ENCODE assay signal across 9 cellular contexts in the genomic region with DNA sequence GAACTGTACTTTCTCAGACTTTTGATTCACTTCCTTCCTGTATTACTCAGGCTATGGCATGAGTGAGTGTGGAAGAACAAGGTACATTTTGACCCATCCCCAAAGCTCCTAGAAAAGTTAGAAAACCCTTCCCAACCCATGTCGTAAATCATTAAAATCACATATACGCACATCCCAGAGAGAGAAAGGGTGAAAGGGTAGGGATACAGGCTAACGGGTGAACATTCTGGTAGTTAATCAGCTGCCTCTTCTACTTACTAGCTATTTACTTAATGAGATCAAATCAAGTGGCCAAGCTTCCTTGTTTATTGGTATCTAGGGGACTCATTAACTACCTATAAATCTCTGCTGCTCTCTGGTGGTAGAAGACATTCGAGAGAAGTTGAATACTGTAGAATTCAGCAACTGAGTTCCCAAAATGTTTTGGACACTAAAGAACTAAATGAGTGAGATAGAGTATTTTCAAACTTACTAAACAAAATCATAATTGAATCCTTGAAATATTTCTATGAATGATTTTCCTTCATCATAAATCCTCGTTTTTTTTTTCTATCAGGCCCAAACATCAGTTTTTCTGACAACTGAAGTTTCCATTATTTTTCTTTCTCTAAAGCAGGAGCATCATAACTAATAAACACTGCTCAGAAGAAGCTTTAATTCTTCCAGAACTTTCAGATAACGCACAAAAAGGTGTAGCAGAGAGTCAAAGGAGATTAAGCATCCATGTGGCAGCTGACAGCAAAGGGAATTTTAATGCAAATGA.
DNase-seq lines count a peak whose midpoint lies in the region; ATAC-seq, FAIRE-seq and TF ChIP-seq lines count a peak whose summit lies in the region.
"Had no signal": no experiment of that assay in that cellular context is flagged by ENCODE, and none has a peak within 500 bp of the region (broad histone marks: within the 10 kb centered on the region; RNA-seq: fewer than 3 reads in every experiment).

No MANE protein-coding gene starts in this region.

- DNase-seq in GM12864 (ENCODE audit: low read depth) (no peak), NCI-H1930 (lab: John Stamatoyannopoulos, UW) (peak; percentile 12 to 31), GM12878 (ENCODE audit: low read depth, low spot score) (no peak), kidney glomerular epithelial cell (lab: John Stamatoyannopoulos, UW) (peak; percentile 58), aorta (no peak)
- DNase-seq in T-helper 2 cell treated with Interferon-gamma antibody and Interleukin-4, amounts not matched to agents 5 μg/mL and 100 μg/mL, for 36 hours (ENCODE audit: low spot score), result no peak
- no peak for DNase-seq in activated CD4-positive, alpha-beta T cell treated with anti-CD3 and anti-CD28 coated beads, Interleukin-2, amount 50 U/mL, for 48 hours
- DNase-seq in activated CD4-positive, CD25-positive, alpha-beta regulatory T cell treated with anti-CD3 and anti-CD28 coated beads, Interleukin-2, amount 50 U/mL, for 72 hours, result no peak

- no peaks in the 10 kb centered on the region for H4K20me1 ChIP-seq in GM12878 (ENCODE audit: control insufficient read depth, insufficient read depth)

- CTCF ChIA-PET in GM12878 (lab: Yijun Ruan, JAX), result interaction anchor here (0.9 to 1.2 kb wide), 3 partner anchors 34 to 127 kb away, joined by 3 read pairs; no protein-coding TSS in a partner anchor

- H3K4me1 ChIP-seq in GM12878 (ENCODE audit: control insufficient read depth, insufficient read depth, low read length), result no peaks in the 10 kb centered on the region
- no peaks in the 10 kb centered on the region for H3K4me1 ChIP-seq in aorta (ENCODE audit: control insufficient read depth in 1 of 2, insufficient read depth in 2 of 2, low read length in 2 of 2)

- no peaks in the 10 kb centered on the region for H3K36me3 Mint-ChIP-seq in T-helper 2 cell treated with Interferon-gamma antibody and Interleukin-4, amounts not matched to agents 5 μg/mL and 100 μg/mL, for 36 hours (ENCODE audit: low read depth)

- no peak overlapping the region for H3K9ac ChIP-seq in GM12878 (ENCODE audit: control insufficient read depth, insufficient read depth, low read length)

- H3K36me3 ChIP-seq in GM12878 (ENCODE audit: control insufficient read depth in 2 of 2, insufficient read depth in 2 of 2, low read length in 1 of 2), result no peaks in the 10 kb centered on the region
- H3K36me3 ChIP-seq in aorta (ENCODE audit: control insufficient read depth in 1 of 2, insufficient read depth in 2 of 2, low read length in 1 of 2), result no peaks in the 10 kb centered on the region

- H3K27ac ChIP-seq in GM12878 (ENCODE audit: control insufficient read depth, insufficient read depth) (no peak overlapping the region), aorta (ENCODE audit: low read depth in 1 of 2, low read length in 2 of 2) (no peak overlapping the region)
- H3K27ac ChIP-seq: skin epidermis had no signal

- H2AFZ ChIP-seq in GM12878 (ENCODE audit: control insufficient read depth, low read depth, low read length), result no peak overlapping the region

- 31% methylated on average over 6 of the region's 6 CpGs for WGBS in GM12878 (ENCODE audit: insufficient coverage, insufficient replicate concordance, low lambda C conversion rate, missing lambda C conversion rate)
- 52 to 53% methylated on average over 6 of the region's 6 CpGs for WGBS in aorta, 2 donors

- TF ChIP-seq POLR2A in GM12878 (IDR thresholded peaks at IDR 0.05; ENCODE audit: low read depth, low read length), result no peak

- H3K27me3 Mint-ChIP-seq in T-helper 2 cell treated with Interferon-gamma antibody and Interleukin-4, amounts not matched to agents 5 μg/mL and 100 μg/mL, for 36 hours (ENCODE audit: low read depth), result no peaks in the 10 kb centered on the region

- SMC1A ChIA-PET in GM12878 (lab: Charles Lee; ENCODE audit: uncharacterized antibody, unreplicated experiment), result interaction anchor here (0.6 to 1.1 kb wide), 3 partner anchors 134 to 733 kb away, joined by 3 to 4 read pairs (median 4); no protein-coding TSS in a partner anchor

- TF ChIP-seq EP300 in GM12878 (IDR thresholded peaks at IDR 0.05; ENCODE audit: borderline replicate concordance in 1 of 2, control insufficient read depth in 1 of 2, low read depth in 2 of 2, low read length in 2 of 2), result no peak

- H3K27me3 ChIP-seq in GM12878 (replicated peaks in 1 of 2; ENCODE audit: control insufficient read depth in 2 of 2, insufficient read depth in 2 of 2, low read length in 1 of 2) (no peaks in the 10 kb centered on the region), aorta (ENCODE audit: control insufficient read depth in 1 of 2, insufficient read depth in 2 of 2, low read length in 1 of 2) (no peaks in the 10 kb centered on the region)

- no peak overlapping the region for H3K4me3 Mint-ChIP-seq in T-helper 2 cell treated with Interferon-gamma antibody and Interleukin-4, amounts not matched to agents 5 μg/mL and 100 μg/mL, for 36 hours

- ATAC-seq in GM12878 (peak; percentile 49; the same call in 2 of the 3 replicates), aorta (ENCODE audit: low FRiP score) (peak; percentile 84)

- H3K9me3 Mint-ChIP-seq in T-helper 2 cell treated with Interferon-gamma antibody and Interleukin-4, amounts not matched to agents 5 μg/mL and 100 μg/mL, for 36 hours, result no peaks in the 10 kb centered on the region

- H3K9me3 ChIP-seq in GM12878 (replicated peaks; ENCODE audit: control insufficient read depth, insufficient read depth, low read length) (no peaks in the 10 kb centered on the region), aorta (ENCODE audit: control insufficient read depth, low read length) (no peaks in the 10 kb centered on the region)

- intact Hi-C loops in GM12878 (cut with micrococcal nuclease; ENCODE audit: unreplicated experiment) (loop anchor here (1.0 to 10.0 kb wide), 2 partner anchors 126 to 731 kb away; no protein-coding TSS in a partner anchor), aorta (cut with DNase I) (loop anchor here (2.0 to 10.0 kb wide), 2 partner anchors 303 to 441 kb away; no protein-coding TSS in a partner anchor)

- no peak overlapping the region for H3K4me3 ChIP-seq in GM12864 (ENCODE audit: low read depth, low read length)
- H3K4me3 ChIP-seq in GM12878, result no peak overlapping the region
- H3K4me3 ChIP-seq in aorta (ENCODE audit: low read length in 2 of 2), result no peak overlapping the region
- H3K4me3 ChIP-seq: skin epidermis had no signal

- POLR2A ChIA-PET in GM12878 (lab: Charles Lee), result interaction anchor here (0.6 kb wide), 2 partner anchors 8 to 114 kb away, joined by 3 to 5 read pairs; no protein-coding TSS in a partner anchor

- FAIRE-seq in GM12878 (lab: Jason Lieb, UNC), result no peak

- no peak overlapping the region for H3K4me2 ChIP-seq in GM12878 (ENCODE audit: control insufficient read depth, insufficient read depth)

- no peaks in the 10 kb centered on the region for H3K79me2 ChIP-seq in GM12878 (ENCODE audit: control insufficient read depth, insufficient read depth, low read length)

- H3K4me1 Mint-ChIP-seq in T-helper 2 cell treated with Interferon-gamma antibody and Interleukin-4, amounts not matched to agents 5 μg/mL and 100 μg/mL, for 36 hours (ENCODE audit: low read depth), result no peaks in the 10 kb centered on the region

- no peak overlapping the region for H3K27ac Mint-ChIP-seq in T-helper 2 cell treated with Interferon-gamma antibody and Interleukin-4, amounts not matched to agents 5 μg/mL and 100 μg/mL, for 36 hours

- peak; percentile 66 for TF ChIP-seq RAD21 in GM12878 (IDR thresholded peaks at IDR 0.05; ENCODE audit: insufficient read depth, low read depth, low read length)

- RAD21 ChIA-PET in GM12878 (lab: Charles Lee; ENCODE audit: unreplicated experiment), result interaction anchor here (0.8 kb wide), 1 partner anchor 124 kb away, joined by 3 read pairs; no protein-coding TSS in a partner anchor

- in situ Hi-C loops in GM12878 (cut with MboI), result no loop called here

- TF ChIP-seq CTCF in GM12864 (IDR thresholded peaks at IDR 0.05; ENCODE audit: low read depth, low read length, missing control alignments), result peak; percentile 9
- TF ChIP-seq CTCF in GM12878 (IDR thresholded peaks at IDR 0.05 in 2 of 3, conservative IDR thresholded peaks at IDR 0.05 in 1 of 3; ENCODE audit: control insufficient read depth in 2 of 3, extremely low read depth in 1 of 3, insufficient read depth in 1 of 3, low read depth in 3 of 3, low read length in 3 of 3), result peak in 2 of 3 experiments; percentile 13 to 35; a peak in 3 of 6 replicates

- BruUV-seq in GM12878 (replicated peaks; lab: Mats Ljungman, UMichigan), result no TSS peak

TF ChIP-seq in GM12878, 131 proteins besides CTCF, POLR2A, EP300 and RAD21:
- TF ChIP-seq, protein P1, sequence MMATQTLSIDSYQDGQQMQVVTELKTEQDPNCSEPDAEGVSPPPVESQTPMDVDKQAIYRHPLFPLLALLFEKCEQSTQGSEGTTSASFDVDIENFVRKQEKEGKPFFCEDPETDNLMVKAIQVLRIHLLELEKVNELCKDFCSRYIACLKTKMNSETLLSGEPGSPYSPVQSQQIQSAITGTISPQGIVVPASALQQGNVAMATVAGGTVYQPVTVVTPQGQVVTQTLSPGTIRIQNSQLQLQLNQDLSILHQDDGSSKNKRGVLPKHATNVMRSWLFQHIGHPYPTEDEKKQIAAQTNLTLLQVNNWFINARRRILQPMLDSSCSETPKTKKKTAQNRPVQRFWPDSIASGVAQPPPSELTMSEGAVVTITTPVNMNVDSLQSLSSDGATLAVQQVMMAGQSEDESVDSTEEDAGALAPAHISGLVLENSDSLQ (IDR thresholded peaks at IDR 0.05), result no peak
- TF ChIP-seq, protein P2, sequence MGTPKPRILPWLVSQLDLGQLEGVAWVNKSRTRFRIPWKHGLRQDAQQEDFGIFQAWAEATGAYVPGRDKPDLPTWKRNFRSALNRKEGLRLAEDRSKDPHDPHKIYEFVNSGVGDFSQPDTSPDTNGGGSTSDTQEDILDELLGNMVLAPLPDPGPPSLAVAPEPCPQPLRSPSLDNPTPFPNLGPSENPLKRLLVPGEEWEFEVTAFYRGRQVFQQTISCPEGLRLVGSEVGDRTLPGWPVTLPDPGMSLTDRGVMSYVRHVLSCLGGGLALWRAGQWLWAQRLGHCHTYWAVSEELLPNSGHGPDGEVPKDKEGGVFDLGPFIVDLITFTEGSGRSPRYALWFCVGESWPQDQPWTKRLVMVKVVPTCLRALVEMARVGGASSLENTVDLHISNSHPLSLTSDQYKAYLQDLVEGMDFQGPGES (IDR thresholded peaks at IDR 0.05), result no peak
- TF ChIP-seq SMC3 (IDR thresholded peaks at IDR 0.05; ENCODE audit: borderline replicate concordance, low read length), result peak; percentile 32; the same call in 1 of the 2 replicates

Comparison
In these comparisons a context has a peak if more than half of its experiments do, and no peak if none do; other contexts are left out.
1. DNase-seq: peak in NCI-H1930 (2 of 2) and kidney glomerular epithelial cell (single experiment); none in GM12864 (single experiment), GM12878 (single experiment), aorta (0 of 2), T-helper 2 cell treated with Interferon-gamma antibody and Interleukin-4, amounts not matched to agents 5 μg/mL and 100 μg/mL, for 36 hours (single experiment), activated CD4-positive, alpha-beta T cell treated with anti-CD3 and anti-CD28 coated beads, Interleukin-2, amount 50 U/mL, for 48 hours (0 of 2) and activated CD4-positive, CD25-positive, alpha-beta regulatory T cell treated with anti-CD3 and anti-CD28 coated beads, Interleukin-2, amount 50 U/mL, for 72 hours (single experiment).